Comparison of ENCODE assay signal across 9 cellular contexts in the genomic region with DNA sequence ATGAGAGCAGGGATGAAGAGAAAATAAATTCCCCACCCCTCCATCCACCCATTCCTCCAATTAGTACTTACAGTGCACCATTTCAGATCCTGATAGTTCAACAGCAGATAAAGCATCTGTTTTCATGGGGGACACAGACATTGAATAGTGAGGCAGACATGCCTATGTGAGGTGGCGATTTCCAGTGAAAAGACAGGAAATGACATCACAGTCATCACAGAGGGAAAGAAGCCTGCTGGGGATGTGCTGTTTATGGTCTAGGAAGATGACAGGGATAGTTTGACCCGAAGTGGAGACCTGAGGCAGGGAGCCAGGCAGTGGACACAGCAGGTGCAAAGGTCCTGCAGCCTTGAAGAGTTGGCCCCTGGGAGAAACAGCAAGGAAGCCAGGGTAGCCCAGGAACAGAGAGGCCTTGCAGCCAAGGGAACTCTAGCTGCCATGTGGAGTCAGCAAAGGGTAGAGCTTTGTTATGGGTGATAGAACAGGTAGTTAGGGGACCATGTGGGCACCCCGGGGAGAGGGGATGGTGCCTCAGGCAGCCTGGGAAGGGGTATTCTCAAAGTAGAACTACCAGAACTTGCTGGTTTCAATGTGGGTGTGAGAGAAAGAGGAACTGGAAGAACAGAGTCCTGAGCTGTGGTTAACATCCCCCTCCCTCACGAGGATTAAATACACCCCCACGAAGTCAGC.
DNase-seq lines count a peak whose midpoint lies in the region; ATAC-seq and TF ChIP-seq lines count a peak whose summit lies in the region.
"Had no signal": no experiment of that assay in that cellular context is flagged by ENCODE, and none has a peak within 500 bp of the region (broad histone marks: within the 10 kb centered on the region; RNA-seq: fewer than 3 reads in every experiment).

No MANE protein-coding gene starts in this region.

- no CpG with 5 or more reads among the region's 5 CpGs for WGBS in H9 (ENCODE audit: extremely low coverage, insufficient read length, low lambda C conversion rate)

- H3K9me3 Mint-ChIP-seq in activated CD4-positive, alpha-beta T cell treated with anti-CD3 and anti-CD28 coated beads, Interleukin-2, amount 10 ng/mL, durations not matched to agents 7 days and 5 days: no peaks in the 10 kb centered on the region
- H3K9me3 Mint-ChIP-seq in H9: no peaks in the 10 kb centered on the region
- H3K9me3 Mint-ChIP-seq: neural crest cell had no signal

- DNase-seq in activated CD4-positive, alpha-beta T cell treated with anti-CD3 and anti-CD28 coated beads, Interleukin-2, amount 10 ng/mL, durations not matched to agents 7 days and 5 days: no peak
- DNase-seq in activated CD4-positive, alpha-beta T cell treated with anti-CD3 and anti-CD28 coated beads, Interleukin-2, amount 50 U/mL, for 1 hour: no peak
- DNase-seq in H9 (no peak), KBM-7 (peak; percentile 74), DMS 273 treated with DMSO at 0.1 percent for 48 hours (lab: John Stamatoyannopoulos, UW) (no peak), left ventricle myocardium superior (no peak), T1000 (lab: John Stamatoyannopoulos, UW) (no peak)

- no peak overlapping the region for H2BK15ac ChIP-seq in H9 (ENCODE audit: low read depth, low read length)

- no peak overlapping the region for H3T11ph ChIP-seq in H9 (ENCODE audit: low read length)

- H2AFZ ChIP-seq in H9 (ENCODE audit: low read length): no peak overlapping the region

- intact Hi-C loops in left ventricle myocardium superior (cut with micrococcal nuclease): no loop called here

- no peak overlapping the region for H2BK120ac ChIP-seq in H9 (ENCODE audit: low read depth, low read length, poor library complexity, severe bottlenecking)

- TF ChIP-seq CTCF in H9 (conservative IDR thresholded peaks at IDR 0.05) (no peak), neutrophil (IDR thresholded peaks at IDR 0.05) (no peak)

- no peak for ATAC-seq in left ventricle myocardium superior

- no peak overlapping the region for H2BK20ac ChIP-seq in H9 (ENCODE audit: low read depth, low read length, poor library complexity, severe bottlenecking)

- H3K9ac ChIP-seq in H9 (ENCODE audit: extremely low read depth, insufficient read length, low read length): no peak overlapping the region

- peak overlapping the region; percentile 15 for H3K4me3 Mint-ChIP-seq in activated CD4-positive, alpha-beta T cell treated with anti-CD3 and anti-CD28 coated beads, Interleukin-2, amount 10 ng/mL, durations not matched to agents 7 days and 5 days
- H3K4me3 Mint-ChIP-seq in H9: no peak overlapping the region
- H3K4me3 Mint-ChIP-seq: neural crest cell had no signal

- H3K4me1 Mint-ChIP-seq in activated CD4-positive, alpha-beta T cell treated with anti-CD3 and anti-CD28 coated beads, Interleukin-2, amount 10 ng/mL, durations not matched to agents 7 days and 5 days: peaks cover 83% of the 10 kb centered on the region
- H3K4me1 Mint-ChIP-seq in H9: peaks cover 18 to 20% of the 10 kb centered on the region in 2 experiments

- H3K4me1 ChIP-seq in H9 (ENCODE audit: insufficient read depth, low read length) (no peaks in the 10 kb centered on the region), neutrophil (ENCODE audit: control insufficient read depth in 1 of 2, insufficient read depth in 1 of 2, low read depth in 1 of 2, low read length in 1 of 2) (peaks cover 16 to 35% of the 10 kb centered on the region in 2 experiments)

- no peak overlapping the region for H3K56ac ChIP-seq in H9 (ENCODE audit: insufficient read length, low read depth, low read length)

- H4K5ac ChIP-seq in H9 (ENCODE audit: insufficient read length, low read depth, low read length): no peak overlapping the region

- H3K9me3 ChIP-seq in H9 (ENCODE audit: control insufficient read depth, low read depth, low read length) (no peaks in the 10 kb centered on the region), neutrophil (no peaks in the 10 kb centered on the region)

- H2BK5ac ChIP-seq in H9 (ENCODE audit: insufficient read length, low read length): no peak overlapping the region

- no peaks in the 10 kb centered on the region for H3K79me2 ChIP-seq in H9 (ENCODE audit: insufficient read depth, low read length)

- H3K14ac ChIP-seq in H9 (ENCODE audit: insufficient read depth, low read length): no peak overlapping the region; the same call in 1 of the 2 replicates

- H3K23me2 ChIP-seq in H9 (ENCODE audit: insufficient read length, low read depth, low read length, poor library complexity, severe bottlenecking): no peaks in the 10 kb centered on the region

- POLR2A ChIA-PET in activated CD4-positive, alpha-beta T cell treated with anti-CD3 and anti-CD28 coated beads, Interleukin-2, amount 10 ng/mL, durations not matched to agents 7 days and 5 days (lab: Charles Lee): interaction anchor here (1.2 kb wide), 1 partner anchor 11 kb away, joined by 5 read pairs; no protein-coding TSS in a partner anchor

- H3K18ac ChIP-seq in H9 (ENCODE audit: insufficient read length, low read depth, low read length): no peak overlapping the region

- no peak overlapping the region for H3K27ac Mint-ChIP-seq in activated CD4-positive, alpha-beta T cell treated with anti-CD3 and anti-CD28 coated beads, Interleukin-2, amount 10 ng/mL, durations not matched to agents 7 days and 5 days
- peak overlapping the region in 2 of 3 experiments; percentile 49 to 80; a peak in 2 of 7 replicates for H3K27ac Mint-ChIP-seq in H9

- H2AK5ac ChIP-seq in H9 (ENCODE audit: insufficient read length, low read length): no peak overlapping the region

- no peaks in the 10 kb centered on the region for H3K79me1 ChIP-seq in H9 (ENCODE audit: insufficient read depth, low read depth, low read length, poor library complexity, severe bottlenecking)

- H3K4ac ChIP-seq in H9 (ENCODE audit: low read depth, low read length): no peak overlapping the region

- H3K27me3 Mint-ChIP-seq in activated CD4-positive, alpha-beta T cell treated with anti-CD3 and anti-CD28 coated beads, Interleukin-2, amount 10 ng/mL, durations not matched to agents 7 days and 5 days: no peaks in the 10 kb centered on the region
- no peaks in the 10 kb centered on the region; the same call in 1 of the 2 replicates for H3K27me3 Mint-ChIP-seq in H9 (ENCODE audit: low read depth)

- H3K36me3 Mint-ChIP-seq in activated CD4-positive, alpha-beta T cell treated with anti-CD3 and anti-CD28 coated beads, Interleukin-2, amount 10 ng/mL, durations not matched to agents 7 days and 5 days (ENCODE audit: low read depth): peaks cover 8% of the 10 kb centered on the region
- no peaks in the 10 kb centered on the region for H3K36me3 Mint-ChIP-seq in H9 (ENCODE audit: insufficient read depth in 1 of 3, low read depth in 3 of 3)

- no peak overlapping the region for H3K23ac ChIP-seq in H9 (ENCODE audit: insufficient read length, low read depth, low read length)

- no peaks in the 10 kb centered on the region for H4K20me1 ChIP-seq in H9 (ENCODE audit: control insufficient read depth, insufficient read depth, insufficient read length)

- no peak overlapping the region for H2BK12ac ChIP-seq in H9 (ENCODE audit: insufficient read length, low read depth, low read length)

- H4K8ac ChIP-seq in H9 (replicated peaks; ENCODE audit: insufficient read length, low read depth, low read length): no peak overlapping the region

- H3K36me3 ChIP-seq in neutrophil: no peaks in the 10 kb centered on the region

- H3K4me2 ChIP-seq in H9 (ENCODE audit: insufficient read depth, insufficient read length, low read length): no peak overlapping the region

- in situ Hi-C loops in KBM-7 (cut with MboI; ENCODE audit: low pct_unique_long_range_greater_than_20kb, low sequenced_read_pairs): no loop called here

- peak overlapping the region in 1 of 2 experiments; percentile 0 for H3K4me3 ChIP-seq in neutrophil (ENCODE audit: low read depth in 1 of 2, low read length in 1 of 2)

- H3K27ac ChIP-seq in H9 (ENCODE audit: insufficient read length, low read depth, low read length): no peak overlapping the region
- H3K27ac ChIP-seq in neutrophil: peak overlapping the region; percentile 78

- no peak overlapping the region for H4K91ac ChIP-seq in H9 (ENCODE audit: insufficient read length, low read depth, low read length)

- CTCF ChIA-PET in activated CD4-positive, alpha-beta T cell treated with anti-CD3 and anti-CD28 coated beads, Interleukin-2, amount 10 ng/mL, durations not matched to agents 7 days and 5 days (lab: Charles Lee): interaction anchor here (0.6 to 2.2 kb wide), 5 partner anchors 10 to 725 kb away, joined by 3 to 6 read pairs (median 3); no protein-coding TSS in a partner anchor

- H3K27me3 ChIP-seq in H9 (ENCODE audit: insufficient read depth, low read length): no peaks in the 10 kb centered on the region
- H3K27me3 ChIP-seq in neutrophil: no peaks in the 10 kb centered on the region
